In genomic region chr6:157040191-157040590, GRCh38 we compare ENCODE assay signal across 25 cellular contexts.
"Had no signal": no experiment of that assay in that cellular context is flagged by ENCODE, and none has a peak within 500 bp of the region (broad histone marks: within the 10 kb centered on the region; RNA-seq: fewer than 3 reads in every experiment).

No MANE protein-coding gene starts in this region.

- H3K27ac Mint-ChIP-seq: nephron had no signal

- H3K4me1 ChIP-seq: parathyroid adenoma had no signal

- H3K36me3 ChIP-seq: neural progenitor cell, prostate gland, right atrium auricular region, suprapubic skin, vagina had no signal

- H3K27me3 ChIP-seq: dorsolateral prefrontal cortex, gastrocnemius medialis, neural progenitor cell, right atrium auricular region, spleen, suprapubic skin, vagina had no signal

- H3K4me3 ChIP-seq: dorsolateral prefrontal cortex, gastrocnemius medialis, lung, neural progenitor cell, prostate gland, right atrium auricular region, skin epidermis, spleen, suprapubic skin, vagina had no signal

- H3K4me1 Mint-ChIP-seq: nephron, neural progenitor cell had no signal

- DNase-seq: cerebellar nuclear complex; dorsolateral prefrontal cortex; effector CD4-positive, alpha-beta T cell; foreskin fibroblast; gastrocnemius medialis; head of caudate nucleus; kidney; mesenchymal stem cell; midbrain; naive thymus-derived CD4-positive, alpha-beta T cell; spleen; stimulated activated naive CD4-positive, alpha-beta T cell treated with Interleukin-2 at 50 U/mL for 16 hours; trophoblast cell had no signal

- H3K9ac ChIP-seq: neural progenitor cell, parathyroid adenoma had no signal

- H3K9me3 ChIP-seq: gastrocnemius medialis, prostate gland, right atrium auricular region, spleen, suprapubic skin, vagina had no signal

- ATAC-seq: esophagus mucosa; gastrocnemius medialis; left lobe of liver; naive thymus-derived CD4-positive, alpha-beta T cell had no signal

- H3K9me3 Mint-ChIP-seq: naive thymus-derived CD4-positive, alpha-beta T cell; nephron; neural progenitor cell had no signal

- H3K4me3 Mint-ChIP-seq: naive thymus-derived CD4-positive, alpha-beta T cell; nephron; neural progenitor cell had no signal

- H3K27ac ChIP-seq: dorsolateral prefrontal cortex, epithelial cell of prostate, gastrocnemius medialis, neural progenitor cell, parathyroid adenoma, prostate gland, right atrium auricular region, skin epidermis, spleen, suprapubic skin, vagina had no signal

- H3K27me3 Mint-ChIP-seq: naive thymus-derived CD4-positive, alpha-beta T cell had no signal
